ENCODE assay signal across 28 cellular contexts in the genomic region with DNA sequence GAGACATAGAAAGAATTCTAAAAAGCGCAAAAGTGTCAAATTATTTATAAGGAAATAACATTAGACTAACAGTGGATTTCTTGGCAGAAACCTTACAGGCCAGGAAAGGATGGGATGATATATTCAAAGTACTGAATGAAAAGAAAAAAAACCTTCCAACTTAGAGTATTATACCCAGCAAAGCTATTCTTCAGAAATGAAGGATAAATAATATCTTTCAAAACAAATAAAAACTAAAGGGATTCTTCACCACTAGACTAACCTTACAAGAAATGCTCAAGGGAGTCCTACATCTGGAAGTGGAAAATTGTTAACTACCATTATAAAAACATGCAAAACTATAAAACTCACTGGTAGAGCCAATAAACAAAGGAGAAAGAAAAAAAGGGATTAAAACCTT.
"Had no signal": no experiment of that assay in that cellular context is flagged by ENCODE, and none has a peak within 500 bp of the region (broad histone marks: within the 10 kb centered on the region; RNA-seq: fewer than 3 reads in every experiment).

No MANE protein-coding gene starts in this region.

- H3K4me1 ChIP-seq: colonic mucosa, esophagus muscularis mucosa, esophagus squamous epithelium, foreskin keratinocyte, gastrocnemius medialis, gastroesophageal sphincter, heart left ventricle, heart right ventricle had no signal

- FAIRE-seq: colon, endometrium, endothelial cell of umbilical vein, frontal cortex had no signal

- H3K9me3 ChIP-seq: colonic mucosa had no signal

- H3K27me3 ChIP-seq: colonic mucosa, esophagus muscularis mucosa, esophagus squamous epithelium, foreskin keratinocyte, gastrocnemius medialis, gastroesophageal sphincter, heart left ventricle, heart right ventricle had no signal

- H3K27ac ChIP-seq: colonic mucosa, coronary artery, dorsolateral prefrontal cortex, epithelial cell of prostate, esophagus muscularis mucosa, esophagus squamous epithelium, foreskin keratinocyte, gastrocnemius medialis, gastroesophageal sphincter, heart left ventricle, heart right ventricle had no signal

- H3K4me3 ChIP-seq: colonic mucosa, coronary artery, dorsolateral prefrontal cortex, esophagus muscularis mucosa, esophagus squamous epithelium, gastrocnemius medialis, gastroesophageal sphincter, heart left ventricle, heart right ventricle had no signal

- ATAC-seq: effector memory CD8-positive, alpha-beta T cell; esophagus mucosa; foreskin keratinocyte; gastrocnemius medialis; gastroesophageal sphincter; heart left ventricle; heart right ventricle had no signal

- H3K36me3 ChIP-seq: colonic mucosa, esophagus muscularis mucosa, esophagus squamous epithelium, gastrocnemius medialis, gastroesophageal sphincter, heart left ventricle, heart right ventricle had no signal

- DNase-seq: colonic mucosa; cortex of kidney; dermis blood vessel endothelial cell; dorsolateral prefrontal cortex; effector CD4-positive, alpha-beta T cell; effector CD8-positive, alpha-beta T cell; effector memory CD4-positive, alpha-beta T cell; effector memory CD8-positive, alpha-beta T cell; endodermal cell; erythroblast; esophagus squamous epithelium; foreskin fibroblast; foreskin keratinocyte; foreskin melanocyte; gastrocnemius medialis; glutamatergic neuron; head of caudate nucleus; heart left ventricle; heart right ventricle had no signal
